In the genomic region with DNA sequence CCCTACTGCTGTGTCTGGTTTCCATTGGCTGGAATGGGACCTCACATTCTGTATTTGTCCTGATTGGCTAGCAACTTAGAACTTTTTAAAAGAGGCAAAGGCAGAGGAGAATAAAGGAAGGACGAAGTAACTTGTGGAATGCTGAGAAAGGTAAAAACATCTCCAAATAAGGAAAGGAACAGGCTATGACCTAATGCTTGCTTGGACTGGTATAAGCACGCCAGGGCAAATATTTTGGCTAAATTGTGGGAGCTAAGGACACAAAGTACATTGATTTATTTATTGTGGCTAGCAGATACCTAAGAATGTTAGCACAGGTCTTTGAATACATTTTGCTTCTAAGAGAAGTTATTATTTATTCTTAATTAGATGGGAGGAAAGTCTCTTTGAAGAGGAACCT, we compare ENCODE assay signal across 14 cellular contexts. TPM values are rescaled to one million over a fixed set of nuclear protein-coding genes. Genes with fewer than 3 reads are reported as not detected.
"Had no signal": no experiment of that assay in that cellular context is flagged by ENCODE, and none has a peak within 500 bp of the region (broad histone marks: within the 10 kb centered on the region; RNA-seq: fewer than 3 reads in every experiment).

No MANE protein-coding gene starts in this region.

RNA-seq across cellular contexts. Expression of a gene that starts 56.7 kb away (rescaled TPM):
- total RNA-seq: activated B cell treated with CpG ODN at 0.5 μM for 24 hours; activated CD4-positive, alpha-beta memory T cell treated with anti-CD3 and anti-CD28 coated beads for 36 hours; activated CD4-positive, alpha-beta memory T cell treated with anti-CD3 and anti-CD28 coated beads, Interleukin-2, amount 10 ng/mL, durations not matched to agents 7 days and 5 days; activated CD4-positive, alpha-beta T cell treated with anti-CD3 and anti-CD28 coated beads for 36 hours; activated CD4-positive, alpha-beta T cell treated with anti-CD3 and anti-CD28 coated beads, Interleukin-2, amount 10 ng/mL, durations not matched to agents 24 days and 14 days; activated CD4-positive, alpha-beta T cell treated with anti-CD3 and anti-CD28 coated beads, Interleukin-2, amount 10 ng/mL, durations not matched to agents 7 days and 5 days; activated CD8-positive, alpha-beta memory T cell treated with anti-CD3 and anti-CD28 coated beads for 36 hours; activated CD8-positive, alpha-beta memory T cell treated with anti-CD3 and anti-CD28 coated beads, Interleukin-2, amount 10 ng/mL, durations not matched to agents 7 days and 5 days; activated CD8-positive, alpha-beta T cell treated with anti-CD3 and anti-CD28 coated beads for 36 hours; activated CD8-positive, alpha-beta T cell treated with anti-CD3 and anti-CD28 coated beads, Interleukin-2, amount 10 ng/mL, durations not matched to agents 7 days and 5 days; T-cell; T-helper 1 cell treated with Interleukin-12 subunit alpha and Interleukin-12 subunit beta and Interleukin-4 antibody, amounts not matched to agents 30 ng/mL and 1 ng/mL, for 36 hours; T-helper 17 cell; T-helper 2 cell treated with Interferon-gamma antibody and Interleukin-4, amounts not matched to agents 100 ng/mL and 5 ng/mL, for 36 hours had no signal
